In genomic region chr10:119310807-119311206, GRCh38 we compare ENCODE assay signal across 1 cellular context.
TF ChIP-seq lines count a peak whose summit lies in the region.

No MANE protein-coding gene starts in this region.

TF ChIP-seq in A549, 52 proteins besides CTCF, POLR2A, EP300 and RAD21 (continued from another document):
- TF ChIP-seq BCL3 (IDR thresholded peaks at IDR 0.05) = no peak
